In genomic region chr17:54435966-54436365, GRCh38 we compare ENCODE assay signal across 22 cellular contexts.
"Had no signal": no experiment of that assay in that cellular context is flagged by ENCODE, and none has a peak within 500 bp of the region (broad histone marks: within the 10 kb centered on the region; RNA-seq: fewer than 3 reads in every experiment).

No MANE protein-coding gene starts in this region.

- H3K36me3 ChIP-seq: gastrocnemius medialis, right lobe of liver, suprapubic skin, vagina had no signal

- H3K4me1 Mint-ChIP-seq: memory B cell; natural killer cell; neural crest cell; stimulated activated naive B cell treated with anti-CD40 and anti-IgM and Interleukin-4, amounts not matched to agents 10 μg/mL and 1 μg/mL and 100 μg/mL, for 72 hours had no signal

- H3K9ac ChIP-seq: parathyroid adenoma had no signal

- H3K27ac ChIP-seq: dorsolateral prefrontal cortex, gastrocnemius medialis, parathyroid adenoma, right lobe of liver, suprapubic skin, vagina had no signal

- DNase-seq: dorsolateral prefrontal cortex; effector CD4-positive, alpha-beta T cell; gastrocnemius medialis; head of caudate nucleus; kidney glomerular epithelial cell; left colon; natural killer cell; small intestine; stimulated activated CD4-positive, alpha-beta T cell treated with anti-CD3 and anti-CD28 coated beads, Interleukin-15, amount 100 ng/mL, for 24 hours; stimulated activated CD4-positive, alpha-beta T cell treated with anti-CD3 and anti-CD28 coated beads, Interleukin-2, amount 100 ng/mL, for 48 hours; stimulated activated naive B cell treated with anti-CD40 and anti-IgM and Interleukin-4, amounts not matched to agents 10 μg/mL and 1 μg/mL and 100 μg/mL, for 72 hours; trophoblast cell had no signal

- H3K4me3 Mint-ChIP-seq: memory B cell; natural killer cell; neural crest cell; stimulated activated naive B cell treated with anti-CD40 and anti-IgM and Interleukin-4, amounts not matched to agents 10 μg/mL and 1 μg/mL and 100 μg/mL, for 72 hours; stimulated activated naive CD8-positive, alpha-beta T cell treated with anti-CD3 and anti-CD28 coated beads, Interleukin-15, Interleukin-2, amounts not matched to agents 100 ng/mL and 50 ng/mL, for 24 hours had no signal

- H3K27me3 ChIP-seq: gastrocnemius medialis, right lobe of liver, suprapubic skin, vagina had no signal

- H3K4me3 ChIP-seq: dorsolateral prefrontal cortex, gastrocnemius medialis, lung, right lobe of liver, suprapubic skin, vagina had no signal

- H3K27me3 Mint-ChIP-seq: memory B cell; stimulated activated naive B cell treated with anti-CD40 and anti-IgM and Interleukin-4, amounts not matched to agents 10 μg/mL and 1 μg/mL and 100 μg/mL, for 72 hours; stimulated activated naive CD8-positive, alpha-beta T cell treated with anti-CD3 and anti-CD28 coated beads, Interleukin-15, Interleukin-2, amounts not matched to agents 100 ng/mL and 50 ng/mL, for 24 hours had no signal

- ATAC-seq: gastrocnemius medialis; left colon; natural killer cell; right lobe of liver; stimulated activated naive B cell treated with anti-CD40 and anti-IgM and Interleukin-4, amounts not matched to agents 10 μg/mL and 1 μg/mL and 100 μg/mL, for 72 hours had no signal

- H3K27ac Mint-ChIP-seq: memory B cell; natural killer cell; progenitor cell of endocrine pancreas; stimulated activated naive B cell treated with anti-CD40 and anti-IgM and Interleukin-4, amounts not matched to agents 10 μg/mL and 1 μg/mL and 100 μg/mL, for 72 hours; stimulated activated naive CD8-positive, alpha-beta T cell treated with anti-CD3 and anti-CD28 coated beads, Interleukin-15, Interleukin-2, amounts not matched to agents 100 ng/mL and 50 ng/mL, for 24 hours had no signal

- H3K4me1 ChIP-seq: gastrocnemius medialis, parathyroid adenoma, right lobe of liver, suprapubic skin, vagina had no signal

- H3K9me3 ChIP-seq: gastrocnemius medialis, right lobe of liver, suprapubic skin, vagina had no signal

- H3K36me3 Mint-ChIP-seq: memory B cell; natural killer cell; stimulated activated naive B cell treated with anti-CD40 and anti-IgM and Interleukin-4, amounts not matched to agents 10 μg/mL and 1 μg/mL and 100 μg/mL, for 72 hours had no signal

- FAIRE-seq: colon, small intestine had no signal
